Comparison of ENCODE assay signal across 11 cellular contexts in the genomic region with DNA sequence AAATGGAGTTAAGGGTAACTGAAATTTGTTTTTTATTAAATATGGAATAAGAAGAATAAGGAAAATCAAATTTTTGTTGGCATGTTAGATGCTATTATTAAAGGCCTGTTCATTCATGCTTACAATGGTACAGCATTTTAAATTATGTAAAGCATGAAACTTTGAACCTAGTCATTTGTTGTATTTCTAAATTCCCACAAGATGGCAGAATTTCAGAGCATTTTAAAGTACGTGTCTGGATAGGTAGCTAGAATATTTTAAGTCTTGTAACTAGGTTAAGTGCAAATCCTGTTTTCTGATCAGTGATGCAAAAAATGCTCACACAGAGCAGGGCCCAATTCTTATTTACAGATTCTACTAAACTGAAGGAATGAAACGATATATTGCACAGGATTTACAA.
DNase-seq lines count a peak whose midpoint lies in the region; ATAC-seq and TF ChIP-seq lines count a peak whose summit lies in the region.
"Had no signal": no experiment of that assay in that cellular context is flagged by ENCODE, and none has a peak within 500 bp of the region (broad histone marks: within the 10 kb centered on the region; RNA-seq: fewer than 3 reads in every experiment).

No MANE protein-coding gene starts in this region.

- no peak for ATAC-seq in HCT116

- no peaks in the 10 kb centered on the region; a peak in 1 of 4 replicates for H3K9me3 ChIP-seq in HCT116 (ENCODE audit: control insufficient read depth in 1 of 2, insufficient read depth in 1 of 2, low read depth in 1 of 2, low read length in 2 of 2)
- H3K9me3 ChIP-seq: vagina had no signal

- TF ChIP-seq CTCF in HCT116 (IDR thresholded peaks at IDR 0.05 in 2 of 3, conservative IDR thresholded peaks at IDR 0.05 in 1 of 3; ENCODE audit: borderline replicate concordance in 1 of 3, insufficient read depth in 1 of 3, low read depth in 2 of 3, low read length in 2 of 3): peak in 2 of 3 experiments; percentile 8 to 36; a peak in 2 of 6 replicates

- POLR2A ChIA-PET in HCT116 (lab: Charles Lee): no interaction called here

- no peak overlapping the region for H3K4me2 ChIP-seq in HCT116 (ENCODE audit: low read length)

- intact Hi-C loops in HCT116 (cut with micrococcal nuclease): no loop called here
- intact Hi-C loops in activated T-helper 2 cell treated with anti-CD3 and anti-CD28 coated beads, Interferon-gamma antibody, Interleukin-2, Interleukin-4, amounts not matched to agents 10 μg/mL and 5 μg/mL and 100 μg/mL, durations not matched to agents 14 hours and 24 hours and 36 hours (cut with micrococcal nuclease): no loop called here
- intact Hi-C loops in activated T-helper 1 cell treated with anti-CD3 and anti-CD28 coated beads, Interleukin-12 subunit alpha, Interleukin-12 subunit beta, Interleukin-2, Interleukin-4 antibody, amounts not matched to agents 30 ng/mL and 10 ng/mL and 1 ng/mL, durations not matched to agents 14 hours and 24 hours and 36 hours (cut with micrococcal nuclease): no loop called here

- DNase-seq in DMS114 treated with DMSO at 0.1 percent for 48 hours (lab: John Stamatoyannopoulos, UW; ENCODE audit: unreplicated experiment) (peak; percentile 12), HCT116 (ENCODE audit: low read depth, low spot score) (no peak), NCI-H748 treated with DMSO at 0.1 percent for 48 hours (lab: John Stamatoyannopoulos, UW) (peak; percentile 10), foreskin melanocyte (peak; percentile 16), cortex of kidney (lab: John Stamatoyannopoulos, UW) (no peak)
- DNase-seq in activated T-helper 2 cell treated with anti-CD3 and anti-CD28 coated beads, Interferon-gamma antibody, Interleukin-2, Interleukin-4, amounts not matched to agents 10 μg/mL and 5 μg/mL and 100 μg/mL, durations not matched to agents 14 hours and 24 hours and 36 hours (ENCODE audit: low spot score): no peak
- no peak for DNase-seq in activated T-helper 1 cell treated with anti-CD3 and anti-CD28 coated beads, Interleukin-12 subunit alpha, Interleukin-12 subunit beta, Interleukin-2, Interleukin-4 antibody, amounts not matched to agents 30 ng/mL and 10 ng/mL and 1 ng/mL, durations not matched to agents 14 hours and 24 hours and 36 hours (ENCODE audit: low spot score)
- DNase-seq in activated CD4-positive, CD25-positive, alpha-beta regulatory T cell treated with anti-CD3 and anti-CD28 coated beads, Interleukin-2, amount 50 U/mL, for 72 hours: no peak
- DNase-seq: activated T-cell treated with anti-CD3 and anti-CD28 coated beads, Interleukin-2, amount 50 U/mL, for 1 hour had no signal

- H3K36me3 Mint-ChIP-seq in activated T-helper 2 cell treated with anti-CD3 and anti-CD28 coated beads, Interferon-gamma antibody, Interleukin-2, Interleukin-4, amounts not matched to agents 10 μg/mL and 5 μg/mL and 100 μg/mL, durations not matched to agents 14 hours and 24 hours and 36 hours (ENCODE audit: low read depth): no peaks in the 10 kb centered on the region
- H3K36me3 Mint-ChIP-seq in activated T-helper 1 cell treated with anti-CD3 and anti-CD28 coated beads, Interleukin-12 subunit alpha, Interleukin-12 subunit beta, Interleukin-2, Interleukin-4 antibody, amounts not matched to agents 30 ng/mL and 10 ng/mL and 1 ng/mL, durations not matched to agents 14 hours and 24 hours and 36 hours (ENCODE audit: low read depth): no peaks in the 10 kb centered on the region

- no peaks in the 10 kb centered on the region for H3K27me3 ChIP-seq in HCT116 (ENCODE audit: insufficient read depth, low read length)
- H3K27me3 ChIP-seq: vagina had no signal

- no peaks in the 10 kb centered on the region for H3K79me2 ChIP-seq in HCT116 (ENCODE audit: insufficient read depth, low read length)

- H3K9ac ChIP-seq in HCT116 (ENCODE audit: low read length): no peak overlapping the region

- no peak overlapping the region for H3K4me3 ChIP-seq in HCT116 (replicated peaks in 1 of 2; ENCODE audit: low read depth in 1 of 2, low read length in 2 of 2)
- H3K4me3 ChIP-seq: vagina had no signal

- H3K4me3 Mint-ChIP-seq in activated T-helper 2 cell treated with anti-CD3 and anti-CD28 coated beads, Interferon-gamma antibody, Interleukin-2, Interleukin-4, amounts not matched to agents 10 μg/mL and 5 μg/mL and 100 μg/mL, durations not matched to agents 14 hours and 24 hours and 36 hours (ENCODE audit: low read depth): no peak overlapping the region
- no peak overlapping the region for H3K4me3 Mint-ChIP-seq in activated T-helper 1 cell treated with anti-CD3 and anti-CD28 coated beads, Interleukin-12 subunit alpha, Interleukin-12 subunit beta, Interleukin-2, Interleukin-4 antibody, amounts not matched to agents 30 ng/mL and 10 ng/mL and 1 ng/mL, durations not matched to agents 14 hours and 24 hours and 36 hours
- H3K4me3 Mint-ChIP-seq: dendritic cell treated with granulocyte-macrophage colony-stimulating factor and Interleukin-4, amounts not matched to agents 40 ng/mL and 50 ng/mL, for 4 days had no signal

- H3K9me3 Mint-ChIP-seq in activated T-helper 2 cell treated with anti-CD3 and anti-CD28 coated beads, Interferon-gamma antibody, Interleukin-2, Interleukin-4, amounts not matched to agents 10 μg/mL and 5 μg/mL and 100 μg/mL, durations not matched to agents 14 hours and 24 hours and 36 hours: peaks cover 37% of the 10 kb centered on the region
- H3K9me3 Mint-ChIP-seq in activated T-helper 1 cell treated with anti-CD3 and anti-CD28 coated beads, Interleukin-12 subunit alpha, Interleukin-12 subunit beta, Interleukin-2, Interleukin-4 antibody, amounts not matched to agents 30 ng/mL and 10 ng/mL and 1 ng/mL, durations not matched to agents 14 hours and 24 hours and 36 hours: peaks cover 11% of the 10 kb centered on the region

- no peaks in the 10 kb centered on the region for H3K4me1 ChIP-seq in HCT116 (ENCODE audit: control insufficient read depth in 1 of 2, insufficient read depth in 2 of 2, low read length in 2 of 2)
- H3K4me1 ChIP-seq: vagina had no signal

- no peaks in the 10 kb centered on the region for H4K20me1 ChIP-seq in HCT116 (ENCODE audit: insufficient read depth)

- no peak overlapping the region for H3K27ac ChIP-seq in HCT116 (ENCODE audit: low read depth, low read length)
- H3K27ac ChIP-seq: vagina had no signal

- no peaks in the 10 kb centered on the region for H3K4me1 Mint-ChIP-seq in activated T-helper 2 cell treated with anti-CD3 and anti-CD28 coated beads, Interferon-gamma antibody, Interleukin-2, Interleukin-4, amounts not matched to agents 10 μg/mL and 5 μg/mL and 100 μg/mL, durations not matched to agents 14 hours and 24 hours and 36 hours (ENCODE audit: low read depth)
- H3K4me1 Mint-ChIP-seq in activated T-helper 1 cell treated with anti-CD3 and anti-CD28 coated beads, Interleukin-12 subunit alpha, Interleukin-12 subunit beta, Interleukin-2, Interleukin-4 antibody, amounts not matched to agents 30 ng/mL and 10 ng/mL and 1 ng/mL, durations not matched to agents 14 hours and 24 hours and 36 hours (ENCODE audit: low read depth): no peaks in the 10 kb centered on the region

- no peak overlapping the region for H3K27ac Mint-ChIP-seq in activated T-helper 2 cell treated with anti-CD3 and anti-CD28 coated beads, Interferon-gamma antibody, Interleukin-2, Interleukin-4, amounts not matched to agents 10 μg/mL and 5 μg/mL and 100 μg/mL, durations not matched to agents 14 hours and 24 hours and 36 hours
- H3K27ac Mint-ChIP-seq in activated T-helper 1 cell treated with anti-CD3 and anti-CD28 coated beads, Interleukin-12 subunit alpha, Interleukin-12 subunit beta, Interleukin-2, Interleukin-4 antibody, amounts not matched to agents 30 ng/mL and 10 ng/mL and 1 ng/mL, durations not matched to agents 14 hours and 24 hours and 36 hours: no peak overlapping the region
- H3K27ac Mint-ChIP-seq: dendritic cell treated with granulocyte-macrophage colony-stimulating factor and Interleukin-4, amounts not matched to agents 40 ng/mL and 50 ng/mL, for 4 days had no signal

- no peaks in the 10 kb centered on the region; a peak in 1 of 4 replicates for H3K36me3 ChIP-seq in HCT116 (ENCODE audit: control insufficient read depth in 1 of 2, insufficient read depth in 2 of 2, low read length in 2 of 2)
- H3K36me3 ChIP-seq: vagina had no signal

- no peak overlapping the region for H2AFZ ChIP-seq in HCT116 (ENCODE audit: low read depth, low read length, poor library complexity, severe bottlenecking)

- CTCF ChIA-PET in HCT116 (lab: Charles Lee): no interaction called here

- no peak for TF ChIP-seq POLR2A in HCT116 (IDR thresholded peaks at IDR 0.05; ENCODE audit: borderline replicate concordance, extremely low read depth, insufficient read depth, insufficient read length)

- RAD21 ChIA-PET in HCT116 (lab: Charles Lee; ENCODE audit: low non-redundant PET in 1 of 2, low total read pairs in 2 of 2, uncharacterized antibody in 2 of 2, unreplicated experiment in 2 of 2): no interaction called here

- H3K27me3 Mint-ChIP-seq in activated T-helper 2 cell treated with anti-CD3 and anti-CD28 coated beads, Interferon-gamma antibody, Interleukin-2, Interleukin-4, amounts not matched to agents 10 μg/mL and 5 μg/mL and 100 μg/mL, durations not matched to agents 14 hours and 24 hours and 36 hours (ENCODE audit: low read depth): no peaks in the 10 kb centered on the region
- H3K27me3 Mint-ChIP-seq in activated T-helper 1 cell treated with anti-CD3 and anti-CD28 coated beads, Interleukin-12 subunit alpha, Interleukin-12 subunit beta, Interleukin-2, Interleukin-4 antibody, amounts not matched to agents 30 ng/mL and 10 ng/mL and 1 ng/mL, durations not matched to agents 14 hours and 24 hours and 36 hours (ENCODE audit: insufficient read depth): no peaks in the 10 kb centered on the region
- H3K27me3 Mint-ChIP-seq: dendritic cell treated with granulocyte-macrophage colony-stimulating factor and Interleukin-4, amounts not matched to agents 40 ng/mL and 50 ng/mL, for 4 days had no signal

- no TSS peak for BruUV-seq in HCT116 (replicated peaks; lab: Mats Ljungman, UMichigan)

- no peaks in the 10 kb centered on the region for H3K9me2 ChIP-seq in HCT116 (ENCODE audit: insufficient read depth)

- peak; percentile 38; the same call in 1 of the 2 replicates for TF ChIP-seq RAD21 in HCT116 (IDR thresholded peaks at IDR 0.05; ENCODE audit: low read depth)

TF ChIP-seq in HCT116, 20 proteins besides CTCF, POLR2A, EP300 and RAD21 (continues in another document):
- TF ChIP-seq EGR1 (IDR thresholded peaks at IDR 0.05; ENCODE audit: low read depth): no peak
- no peak for TF ChIP-seq POLR2AphosphoS5 (IDR thresholded peaks at IDR 0.05; ENCODE audit: low read depth, low read length)

Comparison
In these comparisons a context has a peak if more than half of its experiments do, and no peak if none do; other contexts are left out.
1. DNase-seq: peak in DMS114 treated with DMSO at 0.1 percent for 48 hours (single experiment), NCI-H748 treated with DMSO at 0.1 percent for 48 hours (single experiment) and foreskin melanocyte (single experiment); none in HCT116 (single experiment), activated T-helper 2 cell treated with anti-CD3 and anti-CD28 coated beads, Interferon-gamma antibody, Interleukin-2, Interleukin-4, amounts not matched to agents 10 μg/mL and 5 μg/mL and 100 μg/mL, durations not matched to agents 14 hours and 24 hours and 36 hours (single experiment), activated T-helper 1 cell treated with anti-CD3 and anti-CD28 coated beads, Interleukin-12 subunit alpha, Interleukin-12 subunit beta, Interleukin-2, Interleukin-4 antibody, amounts not matched to agents 30 ng/mL and 10 ng/mL and 1 ng/mL, durations not matched to agents 14 hours and 24 hours and 36 hours (single experiment), activated CD4-positive, CD25-positive, alpha-beta regulatory T cell treated with anti-CD3 and anti-CD28 coated beads, Interleukin-2, amount 50 U/mL, for 72 hours (single experiment) and cortex of kidney (single experiment).